In genomic region chr4:23889814-23890269, GRCh38 we compare ENCODE assay signal across 1 cellular context.
A peak's percentile ranks its signal among the peaks of the same experiment; 100 is the strongest.
TF ChIP-seq lines count a peak whose summit lies in the region.

A gene with protein sequence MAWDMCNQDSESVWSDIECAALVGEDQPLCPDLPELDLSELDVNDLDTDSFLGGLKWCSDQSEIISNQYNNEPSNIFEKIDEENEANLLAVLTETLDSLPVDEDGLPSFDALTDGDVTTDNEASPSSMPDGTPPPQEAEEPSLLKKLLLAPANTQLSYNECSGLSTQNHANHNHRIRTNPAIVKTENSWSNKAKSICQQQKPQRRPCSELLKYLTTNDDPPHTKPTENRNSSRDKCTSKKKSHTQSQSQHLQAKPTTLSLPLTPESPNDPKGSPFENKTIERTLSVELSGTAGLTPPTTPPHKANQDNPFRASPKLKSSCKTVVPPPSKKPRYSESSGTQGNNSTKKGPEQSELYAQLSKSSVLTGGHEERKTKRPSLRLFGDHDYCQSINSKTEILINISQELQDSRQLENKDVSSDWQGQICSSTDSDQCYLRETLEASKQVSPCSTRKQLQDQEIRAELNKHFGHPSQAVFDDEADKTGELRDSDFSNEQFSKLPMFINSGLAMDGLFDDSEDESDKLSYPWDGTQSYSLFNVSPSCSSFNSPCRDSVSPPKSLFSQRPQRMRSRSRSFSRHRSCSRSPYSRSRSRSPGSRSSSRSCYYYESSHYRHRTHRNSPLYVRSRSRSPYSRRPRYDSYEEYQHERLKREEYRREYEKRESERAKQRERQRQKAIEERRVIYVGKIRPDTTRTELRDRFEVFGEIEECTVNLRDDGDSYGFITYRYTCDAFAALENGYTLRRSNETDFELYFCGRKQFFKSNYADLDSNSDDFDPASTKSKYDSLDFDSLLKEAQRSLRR (minus strand): TSS chr4:23890047. CDS start chr4:23889957, 90 bp downstream.

TF ChIP-seq in HepG2, 621 proteins besides CTCF, POLR2A, EP300 and RAD21 (continued from another document and continues in another):
- TF ChIP-seq, protein P1, sequence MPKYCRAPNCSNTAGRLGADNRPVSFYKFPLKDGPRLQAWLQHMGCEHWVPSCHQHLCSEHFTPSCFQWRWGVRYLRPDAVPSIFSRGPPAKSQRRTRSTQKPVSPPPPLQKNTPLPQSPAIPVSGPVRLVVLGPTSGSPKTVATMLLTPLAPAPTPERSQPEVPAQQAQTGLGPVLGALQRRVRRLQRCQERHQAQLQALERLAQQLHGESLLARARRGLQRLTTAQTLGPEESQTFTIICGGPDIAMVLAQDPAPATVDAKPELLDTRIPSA (CRISPR knock-in tag; IDR thresholded peaks at IDR 0.05; ENCODE audit: borderline replicate concordance) = no peak
- TF ChIP-seq ZGPAT (CRISPR knock-in tag; IDR thresholded peaks at IDR 0.05) = peak; percentile 44; the same call in 1 of the 2 replicates
- no peak for TF ChIP-seq ZHX1 (CRISPR knock-in tag; IDR thresholded peaks at IDR 0.05; ENCODE audit: low read depth)
- TF ChIP-seq ZBTB26 (CRISPR knock-in tag; IDR thresholded peaks at IDR 0.05; ENCODE audit: borderline replicate concordance) = no peak
- TF ChIP-seq TFAP4 (IDR thresholded peaks at IDR 0.05; ENCODE audit: borderline replicate concordance, low read depth) = peak; percentile 20; the same call in 1 of the 2 replicates
- TF ChIP-seq ZBTB2 (CRISPR knock-in tag; IDR thresholded peaks at IDR 0.05; ENCODE audit: low read depth) = no peak
- TF ChIP-seq, protein P2, sequence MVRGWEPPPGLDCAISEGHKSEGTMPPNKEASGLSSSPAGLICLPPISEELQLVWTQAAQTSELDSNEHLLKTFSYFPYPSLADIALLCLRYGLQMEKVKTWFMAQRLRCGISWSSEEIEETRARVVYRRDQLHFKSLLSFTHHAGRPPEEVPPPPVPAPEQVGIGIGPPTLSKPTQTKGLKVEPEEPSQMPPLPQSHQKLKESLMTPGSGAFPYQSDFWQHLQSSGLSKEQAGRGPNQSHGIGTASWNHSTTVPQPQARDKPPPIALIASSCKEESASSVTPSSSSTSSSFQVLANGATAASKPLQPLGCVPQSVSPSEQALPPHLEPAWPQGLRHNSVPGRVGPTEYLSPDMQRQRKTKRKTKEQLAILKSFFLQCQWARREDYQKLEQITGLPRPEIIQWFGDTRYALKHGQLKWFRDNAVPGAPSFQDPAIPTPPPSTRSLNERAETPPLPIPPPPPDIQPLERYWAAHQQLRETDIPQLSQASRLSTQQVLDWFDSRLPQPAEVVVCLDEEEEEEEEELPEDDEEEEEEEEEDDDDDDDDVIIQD (CRISPR knock-in tag; IDR thresholded peaks at IDR 0.05; ENCODE audit: low read depth) = no peak
- peak; percentile 55; the same call in 1 of the 2 replicates for TF ChIP-seq MXD4 (CRISPR knock-in tag; IDR thresholded peaks at IDR 0.05)
- no peak for TF ChIP-seq SIN3B (IDR thresholded peaks at IDR 0.05; ENCODE audit: low read length)
- TF ChIP-seq, protein P3, sequence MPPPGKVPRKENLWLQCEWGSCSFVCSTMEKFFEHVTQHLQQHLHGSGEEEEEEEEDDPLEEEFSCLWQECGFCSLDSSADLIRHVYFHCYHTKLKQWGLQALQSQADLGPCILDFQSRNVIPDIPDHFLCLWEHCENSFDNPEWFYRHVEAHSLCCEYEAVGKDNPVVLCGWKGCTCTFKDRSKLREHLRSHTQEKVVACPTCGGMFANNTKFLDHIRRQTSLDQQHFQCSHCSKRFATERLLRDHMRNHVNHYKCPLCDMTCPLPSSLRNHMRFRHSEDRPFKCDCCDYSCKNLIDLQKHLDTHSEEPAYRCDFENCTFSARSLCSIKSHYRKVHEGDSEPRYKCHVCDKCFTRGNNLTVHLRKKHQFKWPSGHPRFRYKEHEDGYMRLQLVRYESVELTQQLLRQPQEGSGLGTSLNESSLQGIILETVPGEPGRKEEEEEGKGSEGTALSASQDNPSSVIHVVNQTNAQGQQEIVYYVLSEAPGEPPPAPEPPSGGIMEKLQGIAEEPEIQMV (CRISPR knock-in tag; IDR thresholded peaks at IDR 0.05; ENCODE audit: low read depth) = no peak
- TF ChIP-seq ZNF350 (CRISPR knock-in tag; IDR thresholded peaks at IDR 0.05; ENCODE audit: borderline replicate concordance, low read depth) = no peak
- TF ChIP-seq ATAD3A (CRISPR knock-in tag; IDR thresholded peaks at IDR 0.05) = no peak
- TF ChIP-seq ZNF746 (CRISPR knock-in tag; IDR thresholded peaks at IDR 0.05) = no peak
- TF ChIP-seq ATF1 (CRISPR knock-in tag; IDR thresholded peaks at IDR 0.05) = peak; percentile 79
- TF ChIP-seq KAT7 (CRISPR knock-in tag; IDR thresholded peaks at IDR 0.05; ENCODE audit: borderline replicate concordance) = no peak
- peak; percentile 8; the same call in 1 of the 2 replicates for TF ChIP-seq HDAC1 (CRISPR knock-in tag; IDR thresholded peaks at IDR 0.05)
- no peak for TF ChIP-seq ZNF12 (CRISPR knock-in tag; IDR thresholded peaks at IDR 0.05)
- TF ChIP-seq ESRRA (CRISPR knock-in tag; IDR thresholded peaks at IDR 0.05; ENCODE audit: low read depth) = 0 out of 2 replicates have a peak, but pooled peaks have one; percentile 34
- no peak for TF ChIP-seq CEBPG (CRISPR knock-in tag; IDR thresholded peaks at IDR 0.05)
- no peak for TF ChIP-seq MTA1 (CRISPR knock-in tag; IDR thresholded peaks at IDR 0.05; ENCODE audit: borderline replicate concordance)
- TF ChIP-seq ZBTB4 (CRISPR knock-in tag; IDR thresholded peaks at IDR 0.05; ENCODE audit: borderline replicate concordance) = no peak
- TF ChIP-seq MXI1 (IDR thresholded peaks at IDR 0.05; ENCODE audit: borderline replicate concordance, low read depth, low read length) = peak; percentile 61; the same call in 1 of the 3 replicates
- no peak for TF ChIP-seq PCBP1 (IDR thresholded peaks at IDR 0.05; ENCODE audit: borderline replicate concordance, low read depth, low read length)
- no peak for TF ChIP-seq CENPX (CRISPR knock-in tag; IDR thresholded peaks at IDR 0.05)
- TF ChIP-seq TEAD2 (CRISPR knock-in tag; IDR thresholded peaks at IDR 0.05) = no peak
- TF ChIP-seq ZSCAN9 (CRISPR knock-in tag; IDR thresholded peaks at IDR 0.05; ENCODE audit: borderline replicate concordance) = peak; percentile 63; the same call in 1 of the 2 replicates
- TF ChIP-seq ATF5 (CRISPR knock-in tag; IDR thresholded peaks at IDR 0.05; ENCODE audit: low read depth) = no peak
- no peak for TF ChIP-seq ZNF207 (IDR thresholded peaks at IDR 0.05; ENCODE audit: borderline replicate concordance)
- TF ChIP-seq JUND (CRISPR knock-in tag; IDR thresholded peaks at IDR 0.05) = peak; percentile 38; the same call in 1 of the 2 replicates
- TF ChIP-seq PPARG (CRISPR knock-in tag; conservative IDR thresholded peaks at IDR 0.05) = 0 out of 2 replicates have a peak, but pooled peaks have one; percentile 27
- TF ChIP-seq KLF6 (CRISPR knock-in tag; IDR thresholded peaks at IDR 0.05) = no peak
- TF ChIP-seq, protein P4, sequence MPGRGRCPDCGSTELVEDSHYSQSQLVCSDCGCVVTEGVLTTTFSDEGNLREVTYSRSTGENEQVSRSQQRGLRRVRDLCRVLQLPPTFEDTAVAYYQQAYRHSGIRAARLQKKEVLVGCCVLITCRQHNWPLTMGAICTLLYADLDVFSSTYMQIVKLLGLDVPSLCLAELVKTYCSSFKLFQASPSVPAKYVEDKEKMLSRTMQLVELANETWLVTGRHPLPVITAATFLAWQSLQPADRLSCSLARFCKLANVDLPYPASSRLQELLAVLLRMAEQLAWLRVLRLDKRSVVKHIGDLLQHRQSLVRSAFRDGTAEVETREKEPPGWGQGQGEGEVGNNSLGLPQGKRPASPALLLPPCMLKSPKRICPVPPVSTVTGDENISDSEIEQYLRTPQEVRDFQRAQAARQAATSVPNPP (CRISPR knock-in tag; IDR thresholded peaks at IDR 0.05) = no peak
- TF ChIP-seq HDAC6 (IDR thresholded peaks at IDR 0.05; ENCODE audit: low read depth, low read length) = no peak
- TF ChIP-seq ZNF354B (CRISPR knock-in tag; IDR thresholded peaks at IDR 0.05) = 0 out of 2 replicates have a peak, but pooled peaks have one; percentile 51
- peak; percentile 90 for TF ChIP-seq DRAP1 (CRISPR knock-in tag; IDR thresholded peaks at IDR 0.05)
